19 cellular contexts compared by ENCODE assay signal in genomic region chr3:15497984-15498383, GRCh38.
"Had no signal": no experiment of that assay in that cellular context is flagged by ENCODE, and none has a peak within 500 bp of the region (broad histone marks: within the 10 kb centered on the region; RNA-seq: fewer than 3 reads in every experiment).

No MANE protein-coding gene starts in this region.

- H3K4me1 ChIP-seq: pancreas had no signal

- H3K27ac ChIP-seq: dorsolateral prefrontal cortex, epithelial cell of prostate, gastroesophageal sphincter, neutrophil, pancreas, stomach, testis, upper lobe of left lung had no signal

- DNase-seq: activated CD4-positive, alpha-beta T cell treated with anti-CD3 and anti-CD28 coated beads, Interleukin-2, amount 10 ng/mL, durations not matched to agents 7 days and 5 days; activated CD8-positive, alpha-beta memory T cell treated with anti-CD3 and anti-CD28 coated beads, Interleukin-2, amount 50 U/mL, for 4 hours; activated CD8-positive, alpha-beta T cell treated with anti-CD3 and anti-CD28 coated beads, Interleukin-2, amount 10 ng/mL, durations not matched to agents 7 days and 5 days; activated gamma-delta T cell treated with Interleukin-2 at 50 U/mL for 16 hours; activated T-cell treated with anti-CD3 and anti-CD28 coated beads, Interleukin-2, amount 50 U/mL, for 48 hours; dorsolateral prefrontal cortex; endodermal cell; heart left ventricle; kidney; mammary epithelial cell; naive B cell; pancreas; stimulated activated CD4-positive, alpha-beta T cell treated with anti-CD3 and anti-CD28 coated beads, Interleukin-4, amount 100 ng/mL, for 24 hours; stomach; testis; upper lobe of left lung had no signal

- H3K36me3 ChIP-seq: gastroesophageal sphincter, heart left ventricle, neutrophil, pancreas, stomach, upper lobe of left lung had no signal

- H3K4me3 ChIP-seq: dorsolateral prefrontal cortex, gastroesophageal sphincter, heart left ventricle, pancreas, stomach, testis, upper lobe of left lung had no signal

- H3K9me3 ChIP-seq: gastroesophageal sphincter, heart left ventricle, neutrophil, pancreas, stomach, testis, upper lobe of left lung had no signal

- H3K27me3 ChIP-seq: dorsolateral prefrontal cortex, gastroesophageal sphincter, heart left ventricle, neutrophil, pancreas, stomach, testis, upper lobe of left lung had no signal
